ENCODE assay signal across 9 cellular contexts in genomic region chr9:120937127-120937526, GRCh38. TPM values are rescaled to one million over a fixed set of nuclear protein-coding genes. Genes with fewer than 3 reads are reported as not detected.
DNase-seq lines count a peak whose midpoint lies in the region; ATAC-seq and TF ChIP-seq lines count a peak whose summit lies in the region.
"Had no signal": no experiment of that assay in that cellular context is flagged by ENCODE, and none has a peak within 500 bp of the region (broad histone marks: within the 10 kb centered on the region; RNA-seq: fewer than 3 reads in every experiment).

No MANE protein-coding gene starts in this region.

- peak overlapping the region; percentile 92 for H3K27ac Mint-ChIP-seq in activated naive CD4-positive, alpha-beta T cell treated with anti-CD3 and anti-CD28 coated beads, Interleukin-2, amount 10 ng/mL, durations not matched to agents 7 days and 5 days
- peak overlapping the region in 1 of 7 donors; percentile 41 for H3K27ac Mint-ChIP-seq in CD14-positive monocyte

- no peaks in the 10 kb centered on the region for H3K36me3 Mint-ChIP-seq in activated naive CD4-positive, alpha-beta T cell treated with anti-CD3 and anti-CD28 coated beads, Interleukin-2, amount 10 ng/mL, durations not matched to agents 7 days and 5 days
- no peaks in the 10 kb centered on the region for H3K36me3 Mint-ChIP-seq in CD14-positive monocyte

- H3K27ac ChIP-seq in colonic mucosa (peak overlapping the region; percentile 40), muscle layer of duodenum (ENCODE audit: low read length) (peak overlapping the region; percentile 39), uterus (peak overlapping the region; percentile 79 to 92)

- intact Hi-C loops in colonic mucosa (cut with DNase I) (loop anchor here (2.0 to 5.0 kb wide), 3 partner anchors 70 to 178 kb away; no protein-coding TSS in a partner anchor), uterus (cut with DNase I; ENCODE audit: low total_unique reads) (loop anchor here (5.0 kb wide), 1 partner anchor 60 kb away; the partner anchor contains the start of gene PHF19), CD14-positive monocyte (cut with micrococcal nuclease) (loop anchor here in 1 of 2 donors (2.0 kb wide), 1 partner anchor 66 kb away; no protein-coding TSS in a partner anchor)

- no peak overlapping the region for H3K9ac ChIP-seq in colonic mucosa (ENCODE audit: low read depth in 2 of 2, low read length in 2 of 2)

- H3K9me3 ChIP-seq in colonic mucosa: no peaks in the 10 kb centered on the region
- no peaks in the 10 kb centered on the region for H3K9me3 ChIP-seq in muscle layer of duodenum (ENCODE audit: control insufficient read depth in 1 of 2, low read length in 2 of 2)
- no peaks in the 10 kb centered on the region for H3K9me3 ChIP-seq in uterus

- H3K4me3 ChIP-seq in colonic mucosa: no peak overlapping the region
- H3K4me3 ChIP-seq in muscle layer of duodenum (ENCODE audit: low read depth in 1 of 2, low read length in 2 of 2): no peak overlapping the region
- H3K4me3 ChIP-seq in uterus: no peak overlapping the region
- H3K4me3 ChIP-seq: GM12878 had no signal

- H3K27me3 ChIP-seq in colonic mucosa (no peaks in the 10 kb centered on the region), muscle layer of duodenum (ENCODE audit: low read depth, low read length) (no peaks in the 10 kb centered on the region), uterus (no peaks in the 10 kb centered on the region)

- no peak overlapping the region for H3K4me3 Mint-ChIP-seq in activated naive CD4-positive, alpha-beta T cell treated with anti-CD3 and anti-CD28 coated beads, Interleukin-2, amount 10 ng/mL, durations not matched to agents 7 days and 5 days
- H3K4me3 Mint-ChIP-seq in CD14-positive monocyte: no peak overlapping the region

- no peaks in the 10 kb centered on the region for H3K9me3 Mint-ChIP-seq in activated naive CD4-positive, alpha-beta T cell treated with anti-CD3 and anti-CD28 coated beads, Interleukin-2, amount 10 ng/mL, durations not matched to agents 7 days and 5 days
- no peaks in the 10 kb centered on the region for H3K9me3 Mint-ChIP-seq in CD14-positive monocyte

- peaks cover 12% of the 10 kb centered on the region for H3K27me3 Mint-ChIP-seq in activated naive CD4-positive, alpha-beta T cell treated with anti-CD3 and anti-CD28 coated beads, Interleukin-2, amount 10 ng/mL, durations not matched to agents 7 days and 5 days
- peaks cover 0 to 3% (median 0%) of the 10 kb centered on the region in 3 donors for H3K27me3 Mint-ChIP-seq in CD14-positive monocyte (ENCODE audit: low read depth in 3 of 3)

- no peak for TF ChIP-seq POLR2A in uterus (IDR thresholded peaks at IDR 0.05)

- DNase-seq in activated naive CD4-positive, alpha-beta T cell treated with anti-CD3 and anti-CD28 coated beads, Interleukin-2, amount 10 ng/mL, durations not matched to agents 7 days and 5 days: no peak
- DNase-seq in activated naive CD4-positive, alpha-beta T cell treated with Interleukin-2 at 50 U/mL for 16 hours: no peak
- DNase-seq in colonic mucosa (no peak), uterus (peak in 1 of 2 donors; percentile 50), globus pallidus (ENCODE audit: low spot score) (no peak), CD14-positive monocyte (ENCODE audit: low spot score) (no peak)

- CTCF ChIA-PET in activated naive CD4-positive, alpha-beta T cell treated with anti-CD3 and anti-CD28 coated beads, Interleukin-2, amount 10 ng/mL, durations not matched to agents 7 days and 5 days (lab: Charles Lee): interaction anchor here (0.7 to 7.9 kb wide), 15 partner anchors 8 to 233 kb away, joined by 3 to 83 read pairs (median 4); partner anchors contain the start of gene PHF19

- H3K4me1 ChIP-seq in colonic mucosa (peaks cover 5% of the 10 kb centered on the region), muscle layer of duodenum (ENCODE audit: control insufficient read depth in 1 of 2, insufficient read depth in 2 of 2, low read length in 2 of 2) (peaks cover 28 to 38% of the 10 kb centered on the region in 2 donors), uterus (peaks cover 12 to 15% of the 10 kb centered on the region in 2 donors)

- TF ChIP-seq CTCF in colonic mucosa (IDR thresholded peaks at IDR 0.05): no peak
- no peak for TF ChIP-seq CTCF in uterus (IDR thresholded peaks at IDR 0.05)
- no peak for TF ChIP-seq CTCF in CD14-positive monocyte (IDR thresholded peaks at IDR 0.05)

- ATAC-seq in HG03108 (IDR thresholded peaks at IDR 0.05; ENCODE audit: unreplicated experiment): no peak

- H3K4me1 Mint-ChIP-seq in activated naive CD4-positive, alpha-beta T cell treated with anti-CD3 and anti-CD28 coated beads, Interleukin-2, amount 10 ng/mL, durations not matched to agents 7 days and 5 days: peaks cover 54% of the 10 kb centered on the region
- H3K4me1 Mint-ChIP-seq in CD14-positive monocyte: peaks cover 41% of the 10 kb centered on the region

- H3K36me3 ChIP-seq in colonic mucosa (no peaks in the 10 kb centered on the region), muscle layer of duodenum (ENCODE audit: control insufficient read depth in 1 of 2, insufficient read depth in 2 of 2, low read length in 2 of 2) (no peaks in the 10 kb centered on the region), uterus (no peaks in the 10 kb centered on the region)

RNA-seq across cellular contexts. Expression of gene TRAF1, which starts 10.5 kb away (rescaled TPM):
- total RNA-seq in colonic mucosa (1 to 10 TPM; 1.5 to 3.1 TPM), uterus (1 to 10 TPM in 2 of 4 donors, under 1 TPM in 2; 0.51 to 8.7 (median 2.6) TPM)
- under 1 TPM; 0.15 to 0.74 TPM for polyA plus RNA-seq in CD14-positive monocyte
